8 cellular contexts compared by ENCODE assay signal in the genomic region with DNA sequence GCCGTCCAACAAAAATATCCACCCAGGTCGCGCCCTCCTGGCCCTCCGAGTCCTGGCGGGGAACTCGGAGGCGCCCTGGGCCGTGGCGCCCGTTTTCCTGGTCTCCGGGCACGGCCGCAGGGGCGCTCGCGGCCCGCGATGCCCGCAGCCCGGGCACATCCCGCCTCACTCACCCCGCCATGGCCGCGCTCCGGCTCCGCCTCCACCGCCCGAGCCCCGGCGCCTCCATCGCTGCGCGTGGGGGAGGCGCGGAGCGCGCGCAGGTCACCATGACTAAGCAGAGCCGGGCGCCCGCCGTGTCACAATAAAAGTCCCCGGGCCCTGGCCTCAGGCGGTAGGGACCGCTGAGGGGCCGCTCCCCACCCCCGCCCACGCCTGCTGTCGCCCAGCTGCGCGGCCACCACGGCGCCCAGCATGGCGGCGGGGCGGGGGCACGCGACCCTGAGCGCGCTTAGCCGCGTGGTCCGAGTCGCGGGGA. TPM values are rescaled to one million over a fixed set of nuclear protein-coding genes. Genes with fewer than 3 reads are reported as not detected.
DNase-seq lines count a peak whose midpoint lies in the region; ATAC-seq and TF ChIP-seq lines count a peak whose summit lies in the region.

No MANE protein-coding gene starts in this region.

- peaks cover 5% of the 10 kb centered on the region for H3K36me3 Mint-ChIP-seq in activated naive CD4-positive, alpha-beta T cell treated with anti-CD3 and anti-CD28 coated beads, Interleukin-2, amount 50 U/mL, for 24 hours

- H3K9ac ChIP-seq in SK-N-SH, result peak overlapping the region; percentile 99

- H3K27me3 ChIP-seq in SK-N-SH (ENCODE audit: insufficient read depth) (no peaks in the 10 kb centered on the region), osteoblast (ENCODE audit: insufficient read depth, low read length) (no peaks in the 10 kb centered on the region)

- H2AFZ ChIP-seq in SK-N-SH (ENCODE audit: low read depth) (peak overlapping the region; percentile 95), osteoblast (ENCODE audit: low read length) (peak overlapping the region; percentile 84)

- peak; percentile 80 for ATAC-seq in HG02571 (IDR thresholded peaks at IDR 0.05; ENCODE audit: unreplicated experiment)

- no peaks in the 10 kb centered on the region for H3K27me3 Mint-ChIP-seq in activated naive CD4-positive, alpha-beta T cell treated with anti-CD3 and anti-CD28 coated beads, Interleukin-2, amount 50 U/mL, for 24 hours

- peak overlapping the region; percentile 88 for H3K27ac Mint-ChIP-seq in activated naive CD4-positive, alpha-beta T cell treated with anti-CD3 and anti-CD28 coated beads, Interleukin-2, amount 50 U/mL, for 24 hours

- POLR2A ChIA-PET in GM10248 (lab: Yijun Ruan, JAX) (no interaction called here), SK-N-SH (lab: Yijun Ruan, JAX) (interaction anchor here (0.6 to 0.7 kb wide), 4 partner anchors 44 to 918 kb away, joined by 3 read pairs; no protein-coding TSS in a partner anchor)

- H4K20me1 ChIP-seq in SK-N-SH (ENCODE audit: insufficient read depth) (peaks cover 2% of the 10 kb centered on the region; the same call in 1 of the 2 replicates), osteoblast (ENCODE audit: insufficient read depth, low read length) (peaks cover 5% of the 10 kb centered on the region)

- no peak for TF ChIP-seq CTCF in GM10248 (IDR thresholded peaks at IDR 0.05; ENCODE audit: control extremely low read depth, extremely low read depth, low read depth, missing control alignments)
- TF ChIP-seq CTCF in SK-N-SH (IDR thresholded peaks at IDR 0.05), result 0 out of 2 replicates have a peak, but pooled peaks have one; percentile 2
- TF ChIP-seq CTCF in osteoblast (IDR thresholded peaks at IDR 0.05; ENCODE audit: extremely low read depth, low read depth, low read length), result no peak

- CTCF ChIA-PET in GM10248 (lab: Yijun Ruan, JAX), result no interaction called here
- CTCF ChIA-PET in SK-N-SH (lab: Yijun Ruan, JAX), result interaction anchor here (1.6 kb wide), 1 partner anchor 39 kb away, joined by 5 read pairs; no protein-coding TSS in a partner anchor

- H3K4me2 ChIP-seq in SK-N-SH (peak overlapping the region; percentile 83), osteoblast (ENCODE audit: insufficient read depth, low read length) (peak overlapping the region; percentile 79)

- no peaks in the 10 kb centered on the region for H3K9me2 ChIP-seq in SK-N-SH

- TF ChIP-seq EP300 in SK-N-SH (IDR thresholded peaks at IDR 0.05; ENCODE audit: borderline replicate concordance in 1 of 2, low read depth in 1 of 2, low read length in 1 of 2), result no peak

- H3K4me1 Mint-ChIP-seq in activated naive CD4-positive, alpha-beta T cell treated with anti-CD3 and anti-CD28 coated beads, Interleukin-2, amount 50 U/mL, for 24 hours, result peaks cover 40% of the 10 kb centered on the region

- no peaks in the 10 kb centered on the region for H3K9me3 ChIP-seq in SK-N-SH
- H3K9me3 ChIP-seq in osteoblast (ENCODE audit: low read depth, low read length), result no peaks in the 10 kb centered on the region

- H3K4me3 Mint-ChIP-seq in activated naive CD4-positive, alpha-beta T cell treated with anti-CD3 and anti-CD28 coated beads, Interleukin-2, amount 50 U/mL, for 24 hours, result peak overlapping the region; percentile 93

- TF ChIP-seq RAD21 in SK-N-SH (IDR thresholded peaks at IDR 0.05; ENCODE audit: low read length), result no peak

- no peaks in the 10 kb centered on the region for H3K9me3 Mint-ChIP-seq in activated naive CD4-positive, alpha-beta T cell treated with anti-CD3 and anti-CD28 coated beads, Interleukin-2, amount 50 U/mL, for 24 hours

- H3K27ac ChIP-seq in SK-N-SH (ENCODE audit: low read depth in 2 of 2, low read length in 1 of 2) (peak overlapping the region; percentile 92 to 94), osteoblast (ENCODE audit: low read depth, low read length) (peak overlapping the region; percentile 93), temporal lobe (ENCODE audit: low read depth, low read length) (peak overlapping the region; percentile 98)

- H3K79me2 ChIP-seq in SK-N-SH (ENCODE audit: insufficient read depth), result peaks cover 49% of the 10 kb centered on the region
- peaks cover 40% of the 10 kb centered on the region for H3K79me2 ChIP-seq in osteoblast (ENCODE audit: insufficient read depth, low read length)

- peaks cover 8 to 16% of the 10 kb centered on the region in 2 experiments for H3K36me3 ChIP-seq in SK-N-SH (replicated peaks in 1 of 2; ENCODE audit: control insufficient read depth in 1 of 2, insufficient read depth in 2 of 2, low read length in 1 of 2)
- H3K36me3 ChIP-seq in osteoblast (ENCODE audit: insufficient read depth, low read length), result peaks cover 9% of the 10 kb centered on the region

- WGBS in SK-N-SH (ENCODE audit: low lambda C conversion rate), result 0% methylated on average over 22 of the region's 65 CpGs

- peaks cover 11% of the 10 kb centered on the region for H3F3A ChIP-seq in SK-N-SH (replicated peaks; ENCODE audit: insufficient read depth)

- H3K4me3 ChIP-seq in SK-N-SH (ENCODE audit: low read depth in 2 of 2, low read length in 1 of 2) (peak overlapping the region; percentile 66 to 88), osteoblast (ENCODE audit: insufficient read depth, low read length) (peak overlapping the region; percentile 95)

- H3K4me1 ChIP-seq in SK-N-SH (ENCODE audit: control insufficient read depth in 1 of 2, insufficient read depth in 2 of 2, low read depth in 1 of 2, low read length in 1 of 2) (peaks cover 3 to 4% of the 10 kb centered on the region in 2 experiments; a peak in 1 of 4 replicates), osteoblast (ENCODE audit: insufficient read depth, low read length) (peaks cover 12% of the 10 kb centered on the region)

- peak; percentile 96 for DNase-seq in GM10248 (ENCODE audit: extremely low spot score)
- peak; percentile 67 for DNase-seq in NCI-H1048 (lab: John Stamatoyannopoulos, UW)
- peak; percentile 94 for DNase-seq in SK-N-SH
- peak; percentile 94 for DNase-seq in glomerular visceral epithelial cell (ENCODE audit: extremely low spot score)
- DNase-seq in osteoblast (ENCODE audit: insufficient read length, low spot score, missing footprints), result peak; percentile 100

TF ChIP-seq in SK-N-SH, 30 proteins besides CTCF, POLR2A, EP300 and RAD21 (continues in another document):
- TF ChIP-seq, protein P1, sequence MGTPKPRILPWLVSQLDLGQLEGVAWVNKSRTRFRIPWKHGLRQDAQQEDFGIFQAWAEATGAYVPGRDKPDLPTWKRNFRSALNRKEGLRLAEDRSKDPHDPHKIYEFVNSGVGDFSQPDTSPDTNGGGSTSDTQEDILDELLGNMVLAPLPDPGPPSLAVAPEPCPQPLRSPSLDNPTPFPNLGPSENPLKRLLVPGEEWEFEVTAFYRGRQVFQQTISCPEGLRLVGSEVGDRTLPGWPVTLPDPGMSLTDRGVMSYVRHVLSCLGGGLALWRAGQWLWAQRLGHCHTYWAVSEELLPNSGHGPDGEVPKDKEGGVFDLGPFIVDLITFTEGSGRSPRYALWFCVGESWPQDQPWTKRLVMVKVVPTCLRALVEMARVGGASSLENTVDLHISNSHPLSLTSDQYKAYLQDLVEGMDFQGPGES (IDR thresholded peaks at IDR 0.05; ENCODE audit: low read depth, low read length), result no peak
- no peak for TF ChIP-seq GATA2 (CRISPR knock-in tag; IDR thresholded peaks at IDR 0.05)
- peak; percentile 56; the same call in 1 of the 2 replicates for TF ChIP-seq FOXM1 (IDR thresholded peaks at IDR 0.05; ENCODE audit: low read depth)
- TF ChIP-seq FOXJ3 (CRISPR knock-in tag; IDR thresholded peaks at IDR 0.05), result no peak
- peak; percentile 67 for TF ChIP-seq NRF1 (IDR thresholded peaks at IDR 0.05; ENCODE audit: low read depth, low read length)
- peak; percentile 47; the same call in 1 of the 2 replicates for TF ChIP-seq POLR2AphosphoS5 (IDR thresholded peaks at IDR 0.05; ENCODE audit: low read depth, low read length)
- peak; percentile 76; the same call in 1 of the 2 replicates for TF ChIP-seq SIN3A (IDR thresholded peaks at IDR 0.05; ENCODE audit: borderline replicate concordance, low read depth, low read length)
- no peak for TF ChIP-seq GABPA (IDR thresholded peaks at IDR 0.05; ENCODE audit: low read depth)
- no peak for TF ChIP-seq SMC3 (IDR thresholded peaks at IDR 0.05; ENCODE audit: low read depth, low read length)
- TF ChIP-seq MXI1 (IDR thresholded peaks at IDR 0.05; ENCODE audit: low read depth, low read length), result no peak; the same call in 1 of the 2 replicates
- no peak for TF ChIP-seq RCOR1 (IDR thresholded peaks at IDR 0.05; ENCODE audit: low read length)
- TF ChIP-seq NFIC (IDR thresholded peaks at IDR 0.05; ENCODE audit: borderline replicate concordance), result no peak
- TF ChIP-seq EZH2phosphoT487 (IDR thresholded peaks at IDR 0.05; ENCODE audit: borderline replicate concordance, low read depth), result no peak
- peak; percentile 88 for TF ChIP-seq YY1 (IDR thresholded peaks at IDR 0.05; ENCODE audit: low read depth)
- TF ChIP-seq, protein P2, sequence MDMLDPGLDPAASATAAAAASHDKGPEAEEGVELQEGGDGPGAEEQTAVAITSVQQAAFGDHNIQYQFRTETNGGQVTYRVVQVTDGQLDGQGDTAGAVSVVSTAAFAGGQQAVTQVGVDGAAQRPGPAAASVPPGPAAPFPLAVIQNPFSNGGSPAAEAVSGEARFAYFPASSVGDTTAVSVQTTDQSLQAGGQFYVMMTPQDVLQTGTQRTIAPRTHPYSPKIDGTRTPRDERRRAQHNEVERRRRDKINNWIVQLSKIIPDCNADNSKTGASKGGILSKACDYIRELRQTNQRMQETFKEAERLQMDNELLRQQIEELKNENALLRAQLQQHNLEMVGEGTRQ (IDR thresholded peaks at IDR 0.05; ENCODE audit: borderline replicate concordance, low read depth, low read length), result no peak
- TF ChIP-seq RFX5 (IDR thresholded peaks at IDR 0.05; ENCODE audit: low read length), result no peak

RNA-seq across cellular contexts. Expression of a gene that starts 0.6 kb away (rescaled TPM):
- 53.8 and 72.9 TPM in 2 replicates for polyA plus RNA-seq in SK-N-SH (2012; rRNA removed)
- polyA plus RNA-seq in SK-N-SH (2012; cell fraction: cytosol; rRNA removed), result 42.4 and 51.7 TPM in 2 replicates
- 66.2 and 72.6 TPM in 2 replicates for polyA plus RNA-seq in SK-N-SH (2012; cell fraction: nucleus; rRNA removed)
- 64.8 and 77.1 TPM in 2 replicates for total RNA-seq in osteoblast
- total RNA-seq in temporal lobe, result 40.6 TPM

RNA-seq across cellular contexts. Expression of a gene that starts 14.7 kb away (rescaled TPM):
- polyA plus RNA-seq in SK-N-SH (2012; rRNA removed), result 0.32 and 0.36 TPM in 2 replicates
- polyA plus RNA-seq in SK-N-SH (2012; cell fraction: cytosol; rRNA removed), result 0.36 and 0.39 TPM in 2 replicates
- 0.21 and 0.24 TPM in 2 replicates for polyA plus RNA-seq in SK-N-SH (2012; cell fraction: nucleus; rRNA removed)
- total RNA-seq in osteoblast (0.29 and 0.36 TPM in 2 replicates), temporal lobe (under 0.01 TPM)

RNA-seq across cellular contexts. Expression of a gene that starts 41.1 kb away (rescaled TPM):
- 19.7 and 22.6 TPM in 2 replicates for polyA plus RNA-seq in SK-N-SH (2012; rRNA removed)
- polyA plus RNA-seq in SK-N-SH (2012; cell fraction: cytosol; rRNA removed), result 8.8 and 15.2 TPM in 2 replicates
- 65.8 and 70.8 TPM in 2 replicates for polyA plus RNA-seq in SK-N-SH (2012; cell fraction: nucleus; rRNA removed)
- 11.6 and 12.7 TPM in 2 replicates for total RNA-seq in osteoblast
- total RNA-seq in temporal lobe, result 8.6 TPM

Comparison
In these comparisons a context has a peak if more than half of its experiments do, and no peak if none do; other contexts are left out.
1. Peak in every context shown above with its lines: DNase-seq, ATAC-seq, H3K4me3 ChIP-seq and H3K27ac ChIP-seq.